25 cellular contexts compared by ENCODE assay signal in genomic region chr14:101284711-101285110, GRCh38.
A peak's percentile ranks its signal among the peaks of the same experiment; 100 is the strongest.
DNase-seq lines count a peak whose midpoint lies in the region; ATAC-seq, FAIRE-seq and TF ChIP-seq lines count a peak whose summit lies in the region.
"Had no signal": no experiment of that assay in that cellular context is flagged by ENCODE, and none has a peak within 500 bp of the region (broad histone marks: within the 10 kb centered on the region; RNA-seq: fewer than 3 reads in every experiment).

No MANE protein-coding gene starts in this region.

- no peak for TF ChIP-seq RAD21 in HepG2 (CRISPR knock-in tag; IDR thresholded peaks at IDR 0.05)

- in situ Hi-C loops in HepG2 (cut with HindIII; ENCODE audit: extremely low pct_ligation_motif_present, low pct_unique_long_range_greater_than_20kb): no loop called here

- WGBS in HepG2 (ENCODE audit: low lambda C conversion rate): 84% methylated on average over 3 of the region's 3 CpGs
- WGBS in right lobe of liver (ENCODE audit: insufficient coverage, low coverage, low lambda C conversion rate, missing lambda C conversion rate): 0% methylated on average over 1 of the region's 3 CpGs

- H4K20me1 ChIP-seq in HepG2 (ENCODE audit: insufficient read depth, low read length): no peaks in the 10 kb centered on the region
- peaks cover 0 to 4% (median 0%) of the 10 kb centered on the region in 11 experiments; a peak in 1 of 22 replicates for H4K20me1 ChIP-seq in BLaER1 treated with 17β-estradiol and CSF1 and Interleukin-3, amounts not matched to agents 10 nM and 100 nM

- H3K27ac ChIP-seq in HepG2 (ENCODE audit: extremely low read length, insufficient read depth, low read length) (no peak overlapping the region), right lobe of liver (no peak overlapping the region)
- H3K27ac ChIP-seq in BLaER1 treated with 17β-estradiol and CSF1 and Interleukin-3, amounts not matched to agents 10 nM and 100 nM: peak overlapping the region in 1 of 11 experiments; percentile 40; a peak in 2 of 22 replicates

- H3K27me3 ChIP-seq in HepG2 (ENCODE audit: control insufficient read depth in 1 of 2, insufficient read depth in 2 of 2, low read length in 2 of 2): no peaks in the 10 kb centered on the region
- H3K27me3 ChIP-seq in right lobe of liver: no peaks in the 10 kb centered on the region
- peaks cover 0 to 20% (median 5%) of the 10 kb centered on the region in 11 experiments; a peak in 11 of 22 replicates for H3K27me3 ChIP-seq in BLaER1 treated with 17β-estradiol and CSF1 and Interleukin-3, amounts not matched to agents 10 nM and 100 nM
- H3K27me3 ChIP-seq: BE2C had no signal

- TF ChIP-seq EP300 in HepG2 (IDR thresholded peaks at IDR 0.05; ENCODE audit: low read depth in 2 of 2, low read length in 2 of 2) (no peak), HepG2 (CRISPR knock-in tag; IDR thresholded peaks at IDR 0.05; ENCODE audit: borderline replicate concordance) (no peak)

- peaks cover 5% of the 10 kb centered on the region for H3K27me3 Mint-ChIP-seq in activated CD8-positive, alpha-beta memory T cell treated with anti-CD3 and anti-CD28 coated beads, Interleukin-2, amount 10 ng/mL, durations not matched to agents 7 days and 5 days

- no peaks in the 10 kb centered on the region for H3K79me2 ChIP-seq in HepG2 (ENCODE audit: insufficient read depth, low read length)

- no peaks in the 10 kb centered on the region for H3K36me3 Mint-ChIP-seq in activated CD8-positive, alpha-beta memory T cell treated with anti-CD3 and anti-CD28 coated beads, Interleukin-2, amount 10 ng/mL, durations not matched to agents 7 days and 5 days
- H3K36me3 Mint-ChIP-seq: CD14-positive monocyte; CD4-positive, alpha-beta memory T cell; CD4-positive, CD25-positive, alpha-beta regulatory T cell; CD8-positive, alpha-beta memory T cell had no signal

- no peak overlapping the region for H3K9ac ChIP-seq in HepG2 (ENCODE audit: insufficient read depth, low read depth, low read length)
- H3K9ac ChIP-seq in BLaER1 treated with 17β-estradiol and CSF1 and Interleukin-3, amounts not matched to agents 10 nM and 100 nM: no peak overlapping the region

- peaks cover 51% of the 10 kb centered on the region for H3K4me1 ChIP-seq in HepG2 (ENCODE audit: insufficient read depth, low read length)
- H3K4me1 ChIP-seq in right lobe of liver: peaks cover 0 to 17% (median 1%) of the 10 kb centered on the region in 4 donors
- H3K4me1 ChIP-seq in BLaER1 treated with 17β-estradiol and CSF1 and Interleukin-3, amounts not matched to agents 10 nM and 100 nM: peaks cover 25 to 50% (median 48%) of the 10 kb centered on the region in 10 experiments
- H3K4me1 ChIP-seq: BE2C had no signal

- intact Hi-C loops in HepG2 (cut with micrococcal nuclease; ENCODE audit: unreplicated experiment): no loop called here
- intact Hi-C loops in right lobe of liver (cut with DNase I): no loop called here

- no peaks in the 10 kb centered on the region for H3K9me3 ChIP-seq in HepG2 (ENCODE audit: low read length)
- no peaks in the 10 kb centered on the region for H3K9me3 ChIP-seq in right lobe of liver
- H3K9me3 ChIP-seq in BLaER1 treated with 17β-estradiol and CSF1 and Interleukin-3, amounts not matched to agents 10 nM and 100 nM (replicated peaks in 1 of 11): peaks cover 0 to 6% (median 0%) of the 10 kb centered on the region in 11 experiments; a peak in 1 of 22 replicates
- H3K9me3 ChIP-seq: BE2C had no signal

- H2AFZ ChIP-seq in HepG2 (ENCODE audit: low read length): no peak overlapping the region

- H3K27ac Mint-ChIP-seq in activated CD8-positive, alpha-beta memory T cell treated with anti-CD3 and anti-CD28 coated beads, Interleukin-2, amount 10 ng/mL, durations not matched to agents 7 days and 5 days: no peak overlapping the region
- H3K27ac Mint-ChIP-seq: CD4-positive, CD25-positive, alpha-beta regulatory T cell had no signal

- POLR2A ChIA-PET in HepG2 (lab: Yijun Ruan, JAX): interaction anchor here (1.1 kb wide), 1 partner anchor 50 kb away, joined by 3 read pairs; no protein-coding TSS in a partner anchor

- TF ChIP-seq POLR2A in HepG2 (IDR thresholded peaks at IDR 0.05; ENCODE audit: insufficient read depth in 1 of 2, low read depth in 2 of 2, low read length in 2 of 2) (no peak), right lobe of liver (IDR thresholded peaks at IDR 0.05) (no peak)

- CTCF ChIA-PET in HepG2 (lab: Yijun Ruan, JAX; ENCODE audit: low intra/inter-chr PET ratio, low total read pairs): no interaction called here
- CTCF ChIA-PET in activated CD8-positive, alpha-beta memory T cell treated with anti-CD3 and anti-CD28 coated beads, Interleukin-2, amount 10 ng/mL, durations not matched to agents 7 days and 5 days (lab: Charles Lee): no interaction called here

- no peak for ATAC-seq in HepG2
- ATAC-seq in right lobe of liver: no peak
- ATAC-seq in omental fat pad (ENCODE audit: low FRiP score): no peak
- ATAC-seq in activated CD8-positive, alpha-beta memory T cell treated with anti-CD3 and anti-CD28 coated beads, Interleukin-2, amount 10 ng/mL, durations not matched to agents 7 days and 5 days: no peak
- ATAC-seq: GM12878 had no signal

- BruUV-seq in HepG2 (replicated peaks; lab: Mats Ljungman, UMichigan): no TSS peak

- H3K9me3 Mint-ChIP-seq in activated CD8-positive, alpha-beta memory T cell treated with anti-CD3 and anti-CD28 coated beads, Interleukin-2, amount 10 ng/mL, durations not matched to agents 7 days and 5 days (ENCODE audit: low read depth): no peaks in the 10 kb centered on the region
- H3K9me3 Mint-ChIP-seq: CD8-positive, alpha-beta memory T cell had no signal

- no peak overlapping the region for H3K4me2 ChIP-seq in HepG2 (ENCODE audit: low read depth, low read length)
- peak overlapping the region in 8 of 11 experiments; percentile 77 to 98 (median 92); a peak in 15 of 22 replicates for H3K4me2 ChIP-seq in BLaER1 treated with 17β-estradiol and CSF1 and Interleukin-3, amounts not matched to agents 10 nM and 100 nM

- H3K4me3 Mint-ChIP-seq in activated CD8-positive, alpha-beta memory T cell treated with anti-CD3 and anti-CD28 coated beads, Interleukin-2, amount 10 ng/mL, durations not matched to agents 7 days and 5 days: no peak overlapping the region
- H3K4me3 Mint-ChIP-seq: CD14-positive monocyte; CD4-positive, alpha-beta memory T cell; CD4-positive, CD25-positive, alpha-beta regulatory T cell; CD8-positive, alpha-beta memory T cell had no signal

- TF ChIP-seq CTCF in HepG2 (CRISPR knock-in tag; IDR thresholded peaks at IDR 0.05) (no peak), right lobe of liver (IDR thresholded peaks at IDR 0.05) (no peak), omental fat pad (IDR thresholded peaks at IDR 0.05) (no peak)

- DNase-seq in HepG2 (ENCODE audit: low spot score) (no peak), right lobe of liver (no peak), omental fat pad (ENCODE audit: low spot score) (no peak)
- no peak for DNase-seq in activated CD8-positive, alpha-beta memory T cell treated with anti-CD3 and anti-CD28 coated beads, Interleukin-2, amount 10 ng/mL, durations not matched to agents 7 days and 5 days
- DNase-seq: 8988T; ACHN; BE2C; C1 segment of cervical spinal cord; CD4-positive, alpha-beta memory T cell; CD4-positive, CD25-positive, alpha-beta regulatory T cell; CD8-positive, alpha-beta memory T cell; COR-L47; DMS 273 treated with DMSO at 0.1 percent for 48 hours; DMS153; DMS53; DMS79; DND-41; EL; GDM1 had no signal

- H3K4me1 Mint-ChIP-seq in activated CD8-positive, alpha-beta memory T cell treated with anti-CD3 and anti-CD28 coated beads, Interleukin-2, amount 10 ng/mL, durations not matched to agents 7 days and 5 days: no peaks in the 10 kb centered on the region
- H3K4me1 Mint-ChIP-seq: CD14-positive monocyte; CD4-positive, alpha-beta memory T cell; CD4-positive, CD25-positive, alpha-beta regulatory T cell; CD8-positive, alpha-beta memory T cell had no signal

- no peaks in the 10 kb centered on the region for H3K36me3 ChIP-seq in HepG2 (replicated peaks in 1 of 2; ENCODE audit: control insufficient read depth in 1 of 2, insufficient read depth in 2 of 2, low read length in 2 of 2)
- no peaks in the 10 kb centered on the region for H3K36me3 ChIP-seq in right lobe of liver
- no peaks in the 10 kb centered on the region for H3K36me3 ChIP-seq in BLaER1 treated with 17β-estradiol and CSF1 and Interleukin-3, amounts not matched to agents 10 nM and 100 nM
- H3K36me3 ChIP-seq: BE2C had no signal

- no peak for FAIRE-seq in HepG2 (lab: Jason Lieb, UNC)
- FAIRE-seq: A204.1, GM12878, GM12892, GM18507 had no signal

- H3K4me3 ChIP-seq in HepG2 (replicated peaks in 1 of 3; ENCODE audit: insufficient read depth in 1 of 3, low read depth in 2 of 3, low read length in 3 of 3) (no peak overlapping the region), right lobe of liver (no peak overlapping the region)
- H3K4me3 ChIP-seq in BLaER1 treated with 17β-estradiol and CSF1 and Interleukin-3, amounts not matched to agents 10 nM and 100 nM: no peak overlapping the region
- H3K4me3 ChIP-seq: GM12878 had no signal

TF ChIP-seq in HepG2, 621 proteins besides CTCF, POLR2A, EP300 and RAD21:
- TF ChIP-seq HOMEZ (CRISPR knock-in tag; IDR thresholded peaks at IDR 0.05; ENCODE audit: low read depth) (peak; percentile 79; the same call in 1 of the 2 replicates), ZNF24 (IDR thresholded peaks at IDR 0.05) (no peak), NCOR1 (IDR thresholded peaks at IDR 0.05; ENCODE audit: borderline replicate concordance, low read length) (peak; percentile 47; the same call in 1 of the 2 replicates), HNF4A (CRISPR knock-in tag; IDR thresholded peaks at IDR 0.05) (peak; percentile 70), CENPBD1 (CRISPR knock-in tag; IDR thresholded peaks at IDR 0.05; ENCODE audit: borderline replicate concordance, low read depth) (no peak), ZNF382 (CRISPR knock-in tag; IDR thresholded peaks at IDR 0.05; ENCODE audit: borderline replicate concordance) (no peak), MIXL1 (CRISPR knock-in tag; IDR thresholded peaks at IDR 0.05) (no peak), ZEB1 (IDR thresholded peaks at IDR 0.05; ENCODE audit: insufficient replicate concordance, low read depth) (no peak)
